In genomic region chr11:112073941-112074811, GRCh38 we compare ENCODE assay signal across 1 cellular context.
TF ChIP-seq lines count a peak whose summit lies in the region.

NKAPD1 (plus strand) TSS chr11:112074299; CDS start chr11:112075575, 1,276 bp downstream.
PIH1D2 (minus strand) TSS chr11:112074017; CDS start chr11:112073174, 843 bp downstream.

TF ChIP-seq in K562, 482 proteins besides CTCF, POLR2A, EP300 and RAD21 (continued from another document and continues in another):
- 0 out of 4 replicates have a peak, but pooled peaks of 1 of the 2 experiments have one; percentile 47 for TF ChIP-seq UBTF (IDR thresholded peaks at IDR 0.05; ENCODE audit: borderline replicate concordance in 1 of 2, low read depth in 2 of 2, low read length in 2 of 2)
- peak in 1 of 2 experiments; percentile 78; a peak in 1 of 4 replicates for TF ChIP-seq BCLAF1 (IDR thresholded peaks at IDR 0.05; ENCODE audit: borderline replicate concordance in 1 of 2, control insufficient read depth in 1 of 2, low read depth in 2 of 2, low read length in 1 of 2)
- TF ChIP-seq MCM2 (IDR thresholded peaks at IDR 0.05; ENCODE audit: low read depth), result no peak
- TF ChIP-seq KLF13 (tag; IDR thresholded peaks at IDR 0.05; ENCODE audit: borderline replicate concordance, low read depth), result peak; percentile 42; the same call in 1 of the 2 replicates
- TF ChIP-seq ZNF24 (IDR thresholded peaks at IDR 0.05), result peak; percentile 64; the same call in 1 of the 2 replicates
- TF ChIP-seq ZNF586 (CRISPR knock-in tag; conservative IDR thresholded peaks at IDR 0.05), result no peak
- TF ChIP-seq ESRRA (IDR thresholded peaks at IDR 0.05; ENCODE audit: borderline replicate concordance, low read depth), result peak; percentile 84
- no peak for TF ChIP-seq IRF9 (tag; IDR thresholded peaks at IDR 0.05)
- TF ChIP-seq MBD2 (IDR thresholded peaks at IDR 0.05; ENCODE audit: borderline replicate concordance, low read depth), result 0 out of 2 replicates have a peak, but pooled peaks have one; percentile 11
- TF ChIP-seq ZBTB1 (CRISPR knock-in tag; IDR thresholded peaks at IDR 0.05; ENCODE audit: borderline replicate concordance, low read depth), result peak; percentile 77; the same call in 1 of the 2 replicates
- TF ChIP-seq THRB (CRISPR knock-in tag; conservative IDR thresholded peaks at IDR 0.05), result peak; percentile 48; the same call in 1 of the 2 replicates
- TF ChIP-seq TAL1 (IDR thresholded peaks at IDR 0.05), result peak; percentile 32; the same call in 1 of the 2 replicates
- TF ChIP-seq SPI1 (IDR thresholded peaks at IDR 0.05; ENCODE audit: borderline replicate concordance, low read depth, low read length), result 0 out of 2 replicates have a peak, but pooled peaks have one; percentile 57
- TF ChIP-seq JUNB (CRISPR knock-in tag; conservative IDR thresholded peaks at IDR 0.05), result no peak
- TF ChIP-seq TEAD4 (IDR thresholded peaks at IDR 0.05; ENCODE audit: low read length), result 0 out of 2 replicates have a peak, but pooled peaks have one; percentile 23
- TF ChIP-seq TEAD4 (CRISPR knock-in tag; IDR thresholded peaks at IDR 0.05; ENCODE audit: borderline replicate concordance), result no peak
- TF ChIP-seq HDAC3 (IDR thresholded peaks at IDR 0.05; ENCODE audit: borderline replicate concordance, partially characterized antibody), result peak; percentile 85
- TF ChIP-seq NBN (IDR thresholded peaks at IDR 0.05; ENCODE audit: low read depth), result peak; percentile 87
- TF ChIP-seq PREB (CRISPR knock-in tag; IDR thresholded peaks at IDR 0.05), result 0 out of 2 replicates have a peak, but pooled peaks have one; percentile 42
- peak; percentile 80; the same call in 1 of the 2 replicates for TF ChIP-seq HDAC8 (tag; IDR thresholded peaks at IDR 0.05)
- TF ChIP-seq ASH1L (IDR thresholded peaks at IDR 0.05; ENCODE audit: borderline replicate concordance, low read depth, partially characterized antibody), result no peak
- peak; percentile 99 for TF ChIP-seq DIDO1 (tag; IDR thresholded peaks at IDR 0.05; ENCODE audit: low read depth)
- no peak for TF ChIP-seq ZBTB43 (CRISPR knock-in tag; IDR thresholded peaks at IDR 0.05)
- 0 out of 2 replicates have a peak, but pooled peaks have one; percentile 87 for TF ChIP-seq ZC3H8 (IDR thresholded peaks at IDR 0.05)
- TF ChIP-seq ZNF551 (CRISPR knock-in tag; IDR thresholded peaks at IDR 0.05), result no peak
- peak; percentile 27; the same call in 1 of the 2 replicates for TF ChIP-seq E4F1 (CRISPR knock-in tag; IDR thresholded peaks at IDR 0.05; ENCODE audit: borderline replicate concordance)
- no peak for TF ChIP-seq CHD7 (IDR thresholded peaks at IDR 0.05; ENCODE audit: low read depth, low read length)
- peak; percentile 95 for TF ChIP-seq NFATC3 (IDR thresholded peaks at IDR 0.05)
